12 cellular contexts compared by ENCODE assay signal in the genomic region with DNA sequence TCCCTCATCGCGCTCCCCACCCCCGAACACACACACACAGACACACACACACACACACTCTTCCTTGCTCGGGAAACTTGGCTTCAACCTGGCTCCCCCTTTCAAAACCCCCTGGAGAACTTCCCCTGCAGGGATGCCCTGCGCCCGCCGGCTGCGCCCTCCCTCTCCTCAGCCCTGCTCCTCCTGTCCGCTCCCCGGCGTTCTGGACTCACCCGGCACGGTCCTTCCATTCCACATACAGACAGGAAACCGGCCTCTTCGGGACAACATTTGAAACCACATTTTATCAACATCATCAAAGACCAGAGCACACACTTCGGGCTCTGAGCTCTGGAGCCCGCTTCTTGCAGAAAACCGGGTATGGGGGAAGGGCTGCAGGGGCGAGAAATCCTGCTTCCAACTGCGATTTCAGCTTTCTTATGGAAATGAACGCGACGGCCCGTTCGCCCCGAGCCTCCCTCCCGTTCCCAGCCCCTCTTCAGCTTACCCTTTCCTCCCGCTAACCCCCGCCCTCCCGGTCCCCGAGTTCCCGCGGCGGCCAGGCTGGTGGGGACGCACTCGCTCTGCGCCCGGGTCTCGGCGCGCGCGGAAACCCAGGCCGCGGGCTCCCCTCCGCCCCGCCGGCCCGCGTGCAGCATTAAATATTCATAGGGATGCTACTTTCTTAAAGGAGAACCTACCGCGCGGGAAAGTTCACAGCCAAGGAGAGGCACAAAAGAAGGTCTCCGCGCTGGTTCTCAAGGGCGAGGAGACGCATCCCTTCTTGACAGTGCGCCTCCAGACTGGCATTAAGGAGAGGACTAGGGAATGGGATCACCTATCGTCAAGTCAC. TPM values are rescaled to one million over a fixed set of nuclear protein-coding genes. Genes with fewer than 3 reads are reported as not detected.
DNase-seq lines count a peak whose midpoint lies in the region; ATAC-seq and TF ChIP-seq lines count a peak whose summit lies in the region.
"Had no signal": no experiment of that assay in that cellular context is flagged by ENCODE, and none has a peak within 500 bp of the region (broad histone marks: within the 10 kb centered on the region; RNA-seq: fewer than 3 reads in every experiment).

No MANE protein-coding gene starts in this region.

- peaks cover 97% of the 10 kb centered on the region for H3K27me3 Mint-ChIP-seq in WTC11 (ENCODE audit: low read depth)

- POLR2A ChIA-PET in WTC11 (lab: Charles Lee) = interaction anchor here (1.1 to 1.4 kb wide), 2 partner anchors 10 to 18 kb away, joined by 3 to 5 read pairs; partner anchors contain the start of gene POU3F3

- no peak overlapping the region for H3K27ac ChIP-seq in smooth muscle cell (ENCODE audit: low read depth)
- H3K27ac ChIP-seq: left lung had no signal

- peaks cover 38% of the 10 kb centered on the region for H3K4me1 Mint-ChIP-seq in WTC11

- peak; percentile 30 for ATAC-seq in WTC11

- H3K4me2 ChIP-seq in smooth muscle cell = peak overlapping the region; percentile 98

- DNase-seq in NCI-H510A treated with DMSO at 0.1 percent for 48 hours (lab: John Stamatoyannopoulos, UW) (peak; percentile 7), NCI-H510A (lab: John Stamatoyannopoulos, UW) (no peak), WTC11 (ENCODE audit: low spot score) (peak; percentile 78), iris pigment epithelial cell (ENCODE audit: low read depth) (peak; percentile 14), smooth muscle cell (lab: John Stamatoyannopoulos, UW; ENCODE audit: unreplicated experiment) (no peak), MG63 (no peak), NCI-H2171 (lab: John Stamatoyannopoulos, UW) (no peak), amniotic stem cell (lab: John Stamatoyannopoulos, UW) (no peak)
- DNase-seq: activated effector memory CD4-positive, alpha-beta T cell treated with Interleukin-2 at 50 U/mL for 16 hours; NCI-H2171 treated with DMSO at 0.1 percent for 48 hours; stimulated activated naive CD4-positive, alpha-beta T cell had no signal

- peak overlapping the region; percentile 85 for H3K4me3 ChIP-seq in smooth muscle cell
- no peak overlapping the region for H3K4me3 ChIP-seq in MG63

- no peaks in the 10 kb centered on the region for H4K20me1 ChIP-seq in smooth muscle cell (ENCODE audit: low read depth)

- H3F3A ChIP-seq in smooth muscle cell (ENCODE audit: low read depth) = no peaks in the 10 kb centered on the region

- H3K27me3 ChIP-seq in smooth muscle cell (ENCODE audit: low read depth) (peaks cover 94% of the 10 kb centered on the region), MG63 (peaks cover 27% of the 10 kb centered on the region)

- CTCF ChIA-PET in WTC11 (lab: Charles Lee) = interaction anchor here (0.6 to 3.2 kb wide), 8 partner anchors 8 to 139 kb away, joined by 3 to 59 read pairs (median 8); partner anchors contain the start of gene POU3F3

- H3K36me3 ChIP-seq in smooth muscle cell (ENCODE audit: low read depth) = no peaks in the 10 kb centered on the region
- H3K36me3 ChIP-seq in MG63 = no peaks in the 10 kb centered on the region
- H3K36me3 ChIP-seq: left lung had no signal

- TF ChIP-seq CTCF in WTC11 (IDR thresholded peaks at IDR 0.05) = no peak
- no peak for TF ChIP-seq CTCF in smooth muscle cell (IDR thresholded peaks at IDR 0.05; ENCODE audit: borderline replicate concordance, insufficient read depth, poor library complexity, severe bottlenecking)

- no peak overlapping the region for H3K9ac ChIP-seq in smooth muscle cell (ENCODE audit: low read depth)

- 2% methylated on average over 41 of the region's 59 CpGs for whole genome bisulfite sequencing in smooth muscle cell (ENCODE audit: low lambda C conversion rate)

- H3K9me3 Mint-ChIP-seq in WTC11 = no peaks in the 10 kb centered on the region

- H3K4me1 ChIP-seq in smooth muscle cell (ENCODE audit: low read depth) = peaks cover 14% of the 10 kb centered on the region

- H3K27ac Mint-ChIP-seq in WTC11 = no peak overlapping the region; the same call in 1 of the 2 replicates

- no peak overlapping the region for H2AFZ ChIP-seq in smooth muscle cell (ENCODE audit: low read depth)

- peak overlapping the region; percentile 79 for H3K4me3 Mint-ChIP-seq in WTC11

- H3K9me3 ChIP-seq in smooth muscle cell (replicated peaks; ENCODE audit: low read depth) = no peaks in the 10 kb centered on the region
- no peaks in the 10 kb centered on the region for H3K9me3 ChIP-seq in MG63
- H3K9me3 ChIP-seq: left lung had no signal

- H3K36me3 Mint-ChIP-seq in WTC11 = no peaks in the 10 kb centered on the region

- H3K79me2 ChIP-seq in smooth muscle cell (ENCODE audit: low read depth) = no peaks in the 10 kb centered on the region

TF ChIP-seq in WTC11, 78 proteins besides CTCF, POLR2A, EP300 and RAD21 (continues in another document):
- TF ChIP-seq, protein P1, sequence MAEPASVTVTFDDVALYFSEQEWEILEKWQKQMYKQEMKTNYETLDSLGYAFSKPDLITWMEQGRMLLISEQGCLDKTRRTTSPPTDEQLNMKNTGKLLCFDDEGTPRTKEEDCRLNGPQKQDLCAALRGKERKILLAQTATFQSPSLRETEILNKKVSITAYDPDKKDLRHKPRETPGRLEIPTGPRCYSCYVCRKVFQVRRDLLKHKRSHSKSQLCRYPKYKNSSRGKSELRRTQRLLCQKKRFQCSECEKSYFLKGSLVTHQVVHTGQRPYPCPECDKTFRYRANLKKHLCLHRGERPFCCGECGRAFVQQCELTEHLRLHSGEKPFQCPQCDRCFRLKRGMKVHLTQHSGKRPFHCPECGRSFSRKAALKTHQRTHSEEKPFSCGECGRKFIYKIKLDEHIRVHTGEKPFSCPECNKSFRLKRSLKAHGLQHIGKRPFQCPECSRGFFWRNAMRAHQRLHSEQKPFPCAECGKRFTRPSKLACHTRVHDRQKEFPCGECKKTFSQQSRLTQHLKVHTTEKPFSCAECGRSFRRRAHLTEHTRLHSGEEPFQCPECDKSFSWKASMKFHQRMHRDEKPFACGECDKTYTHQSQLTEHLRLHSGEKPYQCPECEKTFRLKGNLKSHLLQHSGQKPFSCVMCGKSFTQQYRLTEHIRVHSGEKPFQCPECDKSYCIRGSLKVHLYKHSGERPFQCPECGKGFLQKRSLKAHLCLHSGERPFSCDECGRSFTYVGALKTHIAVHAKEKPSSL (CRISPR knock-in tag; conservative IDR thresholded peaks at IDR 0.05) = no peak
- TF ChIP-seq NR3C1 (CRISPR knock-in tag; conservative IDR thresholded peaks at IDR 0.05; ENCODE audit: low read depth) = no peak
- TF ChIP-seq ZBTB43 (CRISPR knock-in tag; IDR thresholded peaks at IDR 0.05) = 0 out of 2 replicates have a peak, but pooled peaks have one; percentile 77
- TF ChIP-seq NR1H2 (CRISPR knock-in tag; IDR thresholded peaks at IDR 0.05) = no peak
- TF ChIP-seq NR2C2 (CRISPR knock-in tag; IDR thresholded peaks at IDR 0.05) = no peak
- no peak for TF ChIP-seq PREB (CRISPR knock-in tag; IDR thresholded peaks at IDR 0.05; ENCODE audit: borderline replicate concordance)
- no peak for TF ChIP-seq ZNF416 (CRISPR knock-in tag; IDR thresholded peaks at IDR 0.05)
- no peak for TF ChIP-seq MAX (CRISPR knock-in tag; IDR thresholded peaks at IDR 0.05)
- TF ChIP-seq EMX1 (CRISPR knock-in tag; IDR thresholded peaks at IDR 0.05) = no peak
- peak; percentile 62; the same call in 1 of the 2 replicates for TF ChIP-seq ZNF281 (CRISPR knock-in tag; IDR thresholded peaks at IDR 0.05)
- TF ChIP-seq ZNF423 (CRISPR knock-in tag; IDR thresholded peaks at IDR 0.05) = 0 out of 2 replicates have a peak, but pooled peaks have one; percentile 26
- no peak for TF ChIP-seq JUN (CRISPR knock-in tag; IDR thresholded peaks at IDR 0.05)

RNA-seq across cellular contexts. Expression of gene POU3F3, which starts 18.3 kb away (rescaled TPM):
- total RNA-seq in WTC11 (2021) (0.05 TPM in 1 of 3 replicates, not detected in the others), smooth muscle cell (not detected in 2 replicates)
- polyA plus RNA-seq in smooth muscle cell = not detected in 2 replicates
- total RNA-seq in MG63 (2014; rRNA removed; shearing (Covaris generic); ENCODE audit: low replicate concordance) = not detected in 2 replicates
- total RNA-seq: left lung had no signal

Comparison
In these comparisons a context has a peak if more than half of its experiments do, and no peak if none do; other contexts are left out.
1. DNase-seq: peak in NCI-H510A treated with DMSO at 0.1 percent for 48 hours (single experiment), WTC11 (single experiment) and iris pigment epithelial cell (single experiment); none in NCI-H510A (single experiment), smooth muscle cell (single experiment), MG63 (single experiment), NCI-H2171 (single experiment) and amniotic stem cell (single experiment).